ENCODE assay signal across 1 cellular context in genomic region chr4:123484291-123484926, GRCh38.
TF ChIP-seq lines count a peak whose summit lies in the region.

No MANE protein-coding gene starts in this region.

TF ChIP-seq in HepG2, 621 proteins besides CTCF, POLR2A, EP300 and RAD21 (continued from another document and continues in another):
- TF ChIP-seq, protein P1, sequence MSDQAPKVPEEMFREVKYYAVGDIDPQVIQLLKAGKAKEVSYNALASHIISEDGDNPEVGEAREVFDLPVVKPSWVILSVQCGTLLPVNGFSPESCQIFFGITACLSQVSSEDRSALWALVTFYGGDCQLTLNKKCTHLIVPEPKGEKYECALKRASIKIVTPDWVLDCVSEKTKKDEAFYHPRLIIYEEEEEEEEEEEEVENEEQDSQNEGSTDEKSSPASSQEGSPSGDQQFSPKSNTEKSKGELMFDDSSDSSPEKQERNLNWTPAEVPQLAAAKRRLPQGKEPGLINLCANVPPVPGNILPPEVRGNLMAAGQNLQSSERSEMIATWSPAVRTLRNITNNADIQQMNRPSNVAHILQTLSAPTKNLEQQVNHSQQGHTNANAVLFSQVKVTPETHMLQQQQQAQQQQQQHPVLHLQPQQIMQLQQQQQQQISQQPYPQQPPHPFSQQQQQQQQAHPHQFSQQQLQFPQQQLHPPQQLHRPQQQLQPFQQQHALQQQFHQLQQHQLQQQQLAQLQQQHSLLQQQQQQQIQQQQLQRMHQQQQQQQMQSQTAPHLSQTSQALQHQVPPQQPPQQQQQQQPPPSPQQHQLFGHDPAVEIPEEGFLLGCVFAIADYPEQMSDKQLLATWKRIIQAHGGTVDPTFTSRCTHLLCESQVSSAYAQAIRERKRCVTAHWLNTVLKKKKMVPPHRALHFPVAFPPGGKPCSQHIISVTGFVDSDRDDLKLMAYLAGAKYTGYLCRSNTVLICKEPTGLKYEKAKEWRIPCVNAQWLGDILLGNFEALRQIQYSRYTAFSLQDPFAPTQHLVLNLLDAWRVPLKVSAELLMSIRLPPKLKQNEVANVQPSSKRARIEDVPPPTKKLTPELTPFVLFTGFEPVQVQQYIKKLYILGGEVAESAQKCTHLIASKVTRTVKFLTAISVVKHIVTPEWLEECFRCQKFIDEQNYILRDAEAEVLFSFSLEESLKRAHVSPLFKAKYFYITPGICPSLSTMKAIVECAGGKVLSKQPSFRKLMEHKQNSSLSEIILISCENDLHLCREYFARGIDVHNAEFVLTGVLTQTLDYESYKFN (CRISPR knock-in tag; conservative IDR thresholded peaks at IDR 0.05), result 0 out of 2 replicates have a peak, but pooled peaks have one; percentile 14
- TF ChIP-seq, protein P2, sequence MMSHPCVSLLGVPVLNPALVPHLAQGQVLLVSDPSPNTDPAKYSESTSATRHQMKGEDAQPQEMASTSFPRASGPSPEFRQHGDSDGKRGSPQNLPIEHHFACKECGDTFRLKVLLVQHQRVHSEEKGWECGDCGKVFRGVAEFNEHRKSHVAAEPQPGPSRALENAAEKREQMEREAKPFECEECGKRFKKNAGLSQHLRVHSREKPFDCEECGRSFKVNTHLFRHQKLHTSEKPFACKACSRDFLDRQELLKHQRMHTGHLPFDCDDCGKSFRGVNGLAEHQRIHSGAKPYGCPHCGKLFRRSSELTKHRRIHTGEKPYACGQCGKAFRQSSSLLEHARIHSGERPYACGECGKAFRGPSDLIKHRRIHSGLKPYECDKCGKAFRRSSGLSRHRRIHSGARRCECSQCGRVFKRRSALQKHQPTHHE (CRISPR knock-in tag; IDR thresholded peaks at IDR 0.05; ENCODE audit: borderline replicate concordance), result no peak
- TF ChIP-seq ZNF780A (CRISPR knock-in tag; IDR thresholded peaks at IDR 0.05) (no peak), ZNF558 (CRISPR knock-in tag; IDR thresholded peaks at IDR 0.05; ENCODE audit: borderline replicate concordance) (no peak), TAF15 (IDR thresholded peaks at IDR 0.05; ENCODE audit: low read depth, low read length, poor library complexity, severe bottlenecking) (no peak), SSRP1 (CRISPR knock-in tag; IDR thresholded peaks at IDR 0.05) (no peak), ZNF33A (CRISPR knock-in tag; IDR thresholded peaks at IDR 0.05; ENCODE audit: borderline replicate concordance) (no peak), ZFP36 (IDR thresholded peaks at IDR 0.05; ENCODE audit: borderline replicate concordance, low read depth, low read length, partially characterized antibody) (no peak), NR2F6 (IDR thresholded peaks at IDR 0.05) (peak; percentile 15; the same call in 1 of the 2 replicates), NR2F6 (CRISPR knock-in tag; IDR thresholded peaks at IDR 0.05) (no peak), RNF2 (conservative IDR thresholded peaks at IDR 0.05; ENCODE audit: low read depth) (no peak), SIX1 (CRISPR knock-in tag; IDR thresholded peaks at IDR 0.05; ENCODE audit: borderline replicate concordance) (peak; percentile 21; the same call in 1 of the 2 replicates), ZNF850 (CRISPR knock-in tag; conservative IDR thresholded peaks at IDR 0.05) (no peak), SOX6 (IDR thresholded peaks at IDR 0.05) (no peak), SOX6 (CRISPR knock-in tag; IDR thresholded peaks at IDR 0.05) (0 out of 2 replicates have a peak, but pooled peaks have one; percentile 35), ZFYVE20 (CRISPR knock-in tag; IDR thresholded peaks at IDR 0.05; ENCODE audit: borderline replicate concordance, low read depth) (no peak), MYC (CRISPR knock-in tag; IDR thresholded peaks at IDR 0.05; ENCODE audit: borderline replicate concordance) (no peak), ZNF121 (CRISPR knock-in tag; IDR thresholded peaks at IDR 0.05) (no peak), NFIC (IDR thresholded peaks at IDR 0.05; ENCODE audit: low read length) (peak; percentile 64), ZNF672 (CRISPR knock-in tag; IDR thresholded peaks at IDR 0.05) (no peak), FOSL2 (CRISPR knock-in tag; IDR thresholded peaks at IDR 0.05) (no peak), ZNF446 (CRISPR knock-in tag; IDR thresholded peaks at IDR 0.05) (no peak), CENPBD1 (CRISPR knock-in tag; IDR thresholded peaks at IDR 0.05; ENCODE audit: borderline replicate concordance, low read depth) (no peak), HES4 (CRISPR knock-in tag; IDR thresholded peaks at IDR 0.05; ENCODE audit: borderline replicate concordance) (no peak), RBFOX2 (IDR thresholded peaks at IDR 0.05; ENCODE audit: low read depth, low read length) (no peak), RARA (CRISPR knock-in tag; IDR thresholded peaks at IDR 0.05) (no peak), MTA3 (CRISPR knock-in tag; IDR thresholded peaks at IDR 0.05) (no peak), ZNF646 (CRISPR knock-in tag; IDR thresholded peaks at IDR 0.05) (no peak), NFE2 (CRISPR knock-in tag; IDR thresholded peaks at IDR 0.05) (no peak), YEATS2 (CRISPR knock-in tag; IDR thresholded peaks at IDR 0.05; ENCODE audit: borderline replicate concordance) (no peak), ZNF296 (CRISPR knock-in tag; conservative IDR thresholded peaks at IDR 0.05) (no peak), AGO2 (optimal IDR thresholded peaks at IDR 0.05; ENCODE audit: low read depth, low read length) (no peak), STAT5B (CRISPR knock-in tag; IDR thresholded peaks at IDR 0.05) (no peak), ZNF232 (CRISPR knock-in tag; IDR thresholded peaks at IDR 0.05; ENCODE audit: borderline replicate concordance) (no peak), KIAA2018 (CRISPR knock-in tag; IDR thresholded peaks at IDR 0.05; ENCODE audit: borderline replicate concordance) (no peak), MTF2 (CRISPR knock-in tag; IDR thresholded peaks at IDR 0.05; ENCODE audit: borderline replicate concordance) (no peak), ZNF101 (CRISPR knock-in tag; IDR thresholded peaks at IDR 0.05; ENCODE audit: borderline replicate concordance, low read depth) (no peak), SNRNP70 (IDR thresholded peaks at IDR 0.05; ENCODE audit: low read depth, low read length) (no peak)
- TF ChIP-seq, protein P3, sequence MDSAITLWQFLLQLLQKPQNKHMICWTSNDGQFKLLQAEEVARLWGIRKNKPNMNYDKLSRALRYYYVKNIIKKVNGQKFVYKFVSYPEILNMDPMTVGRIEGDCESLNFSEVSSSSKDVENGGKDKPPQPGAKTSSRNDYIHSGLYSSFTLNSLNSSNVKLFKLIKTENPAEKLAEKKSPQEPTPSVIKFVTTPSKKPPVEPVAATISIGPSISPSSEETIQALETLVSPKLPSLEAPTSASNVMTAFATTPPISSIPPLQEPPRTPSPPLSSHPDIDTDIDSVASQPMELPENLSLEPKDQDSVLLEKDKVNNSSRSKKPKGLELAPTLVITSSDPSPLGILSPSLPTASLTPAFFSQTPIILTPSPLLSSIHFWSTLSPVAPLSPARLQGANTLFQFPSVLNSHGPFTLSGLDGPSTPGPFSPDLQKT (CRISPR knock-in tag; IDR thresholded peaks at IDR 0.05; ENCODE audit: borderline replicate concordance), result no peak
- TF ChIP-seq, protein P4, sequence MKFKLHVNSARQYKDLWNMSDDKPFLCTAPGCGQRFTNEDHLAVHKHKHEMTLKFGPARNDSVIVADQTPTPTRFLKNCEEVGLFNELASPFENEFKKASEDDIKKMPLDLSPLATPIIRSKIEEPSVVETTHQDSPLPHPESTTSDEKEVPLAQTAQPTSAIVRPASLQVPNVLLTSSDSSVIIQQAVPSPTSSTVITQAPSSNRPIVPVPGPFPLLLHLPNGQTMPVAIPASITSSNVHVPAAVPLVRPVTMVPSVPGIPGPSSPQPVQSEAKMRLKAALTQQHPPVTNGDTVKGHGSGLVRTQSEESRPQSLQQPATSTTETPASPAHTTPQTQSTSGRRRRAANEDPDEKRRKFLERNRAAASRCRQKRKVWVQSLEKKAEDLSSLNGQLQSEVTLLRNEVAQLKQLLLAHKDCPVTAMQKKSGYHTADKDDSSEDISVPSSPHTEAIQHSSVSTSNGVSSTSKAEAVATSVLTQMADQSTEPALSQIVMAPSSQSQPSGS (CRISPR knock-in tag; IDR thresholded peaks at IDR 0.05), result no peak
